ENCODE assay signal across 36 cellular contexts in genomic region chr2:53727921-53728320, GRCh38.
"Had no signal": no experiment of that assay in that cellular context is flagged by ENCODE, and none has a peak within 500 bp of the region (broad histone marks: within the 10 kb centered on the region; RNA-seq: fewer than 3 reads in every experiment).

No MANE protein-coding gene starts in this region.

- H3K36me3 ChIP-seq: brain microvascular endothelial cell had no signal

- H3K27ac Mint-ChIP-seq: activated B cell treated with CpG ODN at 0.5 μM for 24 hours; activated CD4-positive, alpha-beta memory T cell treated with anti-CD3 and anti-CD28 coated beads, Interleukin-2, amount 10 ng/mL, durations not matched to agents 7 days and 5 days; activated CD8-positive, alpha-beta memory T cell treated with anti-CD3 and anti-CD28 coated beads, Interleukin-2, amount 10 ng/mL, durations not matched to agents 7 days and 5 days; activated naive CD8-positive, alpha-beta T cell treated with anti-CD3 and anti-CD28 coated beads for 36 hours; activated T-helper 17 cell treated with anti-CD3 and anti-CD28 coated beads, Interleukin-2, amount 50 U/mL, for 72 hours had no signal

- H3K4me3 ChIP-seq: K562, PC-9 had no signal

- H3K4me2 ChIP-seq: PC-9 had no signal

- H3K27ac ChIP-seq: brain microvascular endothelial cell, PC-9, RWPE1, VCaP had no signal

- DNase-seq: activated B cell treated with CpG ODN at 0.5 μM for 24 hours; activated CD4-positive, alpha-beta memory T cell treated with anti-CD3 and anti-CD28 coated beads, Interleukin-2, amount 10 ng/mL, durations not matched to agents 7 days and 5 days; activated CD4-positive, alpha-beta T cell treated with anti-CD3 and anti-CD28 coated beads for 4 hours; activated CD4-positive, alpha-beta T cell treated with anti-CD3 and anti-CD28 coated beads, Interleukin-2, amount 50 U/mL, for 1 hour; activated CD4-positive, CD25-positive, alpha-beta regulatory T cell treated with anti-CD3 and anti-CD28 coated beads, Interleukin-2, amount 50 U/mL, for 72 hours; activated CD8-positive, alpha-beta memory T cell treated with anti-CD3 and anti-CD28 coated beads for 24 hours; activated CD8-positive, alpha-beta memory T cell treated with anti-CD3 and anti-CD28 coated beads, Interleukin-2, amount 10 ng/mL, durations not matched to agents 7 days and 5 days; activated CD8-positive, alpha-beta memory T cell treated with anti-CD3 and anti-CD28 coated beads, Interleukin-2, amount 50 U/mL, for 48 hours; activated effector memory CD4-positive, alpha-beta T cell treated with anti-CD3 and anti-CD28 coated beads, Interleukin-2, amount 50 U/mL, for 16 hours; activated naive CD4-positive, alpha-beta T cell; activated naive CD4-positive, alpha-beta T cell treated with anti-CD3 and anti-CD28 coated beads, Interleukin-2, amount 50 U/mL, for 16 hours; activated naive CD8-positive, alpha-beta T cell treated with anti-CD3 and anti-CD28 coated beads for 36 hours; activated T-cell treated with anti-CD3 and anti-CD28 coated beads, Interleukin-2, amount 50 U/mL, for 48 hours; amniotic stem cell; aorta; brain microvascular endothelial cell; central memory CD4-positive, alpha-beta T cell; NCI-H1105; NCI-H1436 treated with DMSO at 0.1 percent for 48 hours; NCI-H1694 treated with DMSO at 0.1 percent for 48 hours; NCI-H2029; NCI-H2107; NCI-H226; NCI-H446 treated with DMSO at 0.1 percent for 48 hours; NCI-H524; PC-9; SIG-M5; SW 1271; T-helper 1 cell; T-helper 2 cell; T-helper 9 cell had no signal

- H2AFZ ChIP-seq: PC-9 had no signal

- H3K27me3 ChIP-seq: brain microvascular endothelial cell had no signal

- H3K9me3 Mint-ChIP-seq: activated T-helper 17 cell treated with anti-CD3 and anti-CD28 coated beads, Interleukin-2, amount 50 U/mL, for 72 hours had no signal

- H3K4me3 Mint-ChIP-seq: activated B cell treated with CpG ODN at 0.5 μM for 24 hours; activated CD4-positive, alpha-beta memory T cell treated with anti-CD3 and anti-CD28 coated beads, Interleukin-2, amount 10 ng/mL, durations not matched to agents 7 days and 5 days; activated CD8-positive, alpha-beta memory T cell treated with anti-CD3 and anti-CD28 coated beads, Interleukin-2, amount 10 ng/mL, durations not matched to agents 7 days and 5 days; activated naive CD8-positive, alpha-beta T cell treated with anti-CD3 and anti-CD28 coated beads for 36 hours; activated T-helper 17 cell treated with anti-CD3 and anti-CD28 coated beads, Interleukin-2, amount 50 U/mL, for 72 hours had no signal

- ATAC-seq: activated CD8-positive, alpha-beta memory T cell treated with anti-CD3 and anti-CD28 coated beads, Interleukin-2, amount 10 ng/mL, durations not matched to agents 7 days and 5 days; activated T-helper 17 cell treated with anti-CD3 and anti-CD28 coated beads, Interleukin-2, amount 50 U/mL, for 72 hours; K562; Right ventricle myocardium inferior had no signal
